Comparison of ENCODE assay signal across 1 cellular context in the genomic region with DNA sequence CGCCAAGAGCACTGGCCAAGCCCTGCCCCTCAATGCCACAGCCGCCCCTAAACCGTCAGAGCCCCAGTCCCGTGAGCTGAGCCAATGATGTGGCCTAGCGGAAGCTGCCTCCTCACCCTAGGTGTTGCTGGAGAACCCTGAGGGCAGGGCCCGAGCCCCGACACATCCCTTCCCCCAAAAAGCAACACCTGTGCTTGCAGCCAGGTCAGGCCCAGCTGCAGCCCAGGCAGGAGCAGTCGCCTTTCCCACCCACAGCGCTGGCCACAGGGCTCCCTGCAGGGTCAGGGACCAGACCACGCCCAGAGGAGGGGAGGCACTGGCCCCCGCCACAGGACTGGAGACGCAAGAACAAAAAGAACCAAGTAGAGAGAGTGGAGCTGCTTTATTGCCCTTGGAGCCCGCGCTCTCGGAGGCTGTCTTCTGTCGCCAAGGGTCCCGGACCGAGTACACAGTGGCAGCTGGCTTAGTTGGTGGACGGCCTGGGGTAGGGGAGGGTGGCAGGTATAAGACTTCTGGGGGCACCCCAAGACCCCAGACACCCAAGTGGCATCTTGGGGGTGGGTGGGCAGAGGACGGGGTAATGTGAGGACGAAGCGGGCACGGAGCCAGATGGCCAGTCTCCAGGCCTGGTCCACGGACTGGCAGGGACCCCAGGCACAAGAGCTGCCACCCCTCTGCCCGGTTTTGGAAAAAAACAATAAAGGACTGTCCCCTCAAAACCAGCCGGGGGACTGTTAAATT.
TF ChIP-seq lines count a peak whose summit lies in the region.

No MANE protein-coding gene starts in this region.

TF ChIP-seq in GM12878, 131 proteins besides CTCF, POLR2A, EP300 and RAD21 (continues in another document):
- TF ChIP-seq SMAD5 (IDR thresholded peaks at IDR 0.05; ENCODE audit: low read depth) (peak; percentile 45), CHD1 (IDR thresholded peaks at IDR 0.05; ENCODE audit: low read depth, low read length) (no peak), ZBTB11 (CRISPR knock-in tag; IDR thresholded peaks at IDR 0.05) (no peak), TBL1XR1 (IDR thresholded peaks at IDR 0.05; ENCODE audit: low read depth, low read length) (no peak), DPF2 (IDR thresholded peaks at IDR 0.05) (no peak), KAT2A (conservative IDR thresholded peaks at IDR 0.05; ENCODE audit: control insufficient read depth, low read depth, low read length) (no peak), ZBED1 (IDR thresholded peaks at IDR 0.05; ENCODE audit: borderline replicate concordance) (0 out of 2 replicates have a peak, but pooled peaks have one; percentile 39), SIX5 (IDR thresholded peaks at IDR 0.05; ENCODE audit: low read depth, low read length, severe bottlenecking) (no peak), SMAD1 (IDR thresholded peaks at IDR 0.05; ENCODE audit: low read depth, partially characterized antibody) (no peak), SRF (IDR thresholded peaks at IDR 0.05; ENCODE audit: low read depth in 2 of 2, low read length in 2 of 2) (no peak), TCF3 (IDR thresholded peaks at IDR 0.05; ENCODE audit: borderline replicate concordance, insufficient read depth, low read depth, low read length) (no peak; the same call in 1 of the 2 replicates), ZNF207 (IDR thresholded peaks at IDR 0.05; ENCODE audit: borderline replicate concordance) (no peak), HDAC2 (IDR thresholded peaks at IDR 0.05) (no peak), SUPT20H (IDR thresholded peaks at IDR 0.05; ENCODE audit: borderline replicate concordance, control insufficient read depth, low read depth, low read length) (no peak), FOXM1 (IDR thresholded peaks at IDR 0.05; ENCODE audit: low read depth, low read length) (no peak), HCFC1 (IDR thresholded peaks at IDR 0.05; ENCODE audit: low read length) (no peak), BHLHE40 (IDR thresholded peaks at IDR 0.05; ENCODE audit: borderline replicate concordance in 1 of 2, low read depth in 2 of 2, low read length in 1 of 2) (0 out of 4 replicates have a peak, but pooled peaks of 1 of the 2 experiments have one; percentile 19), BCLAF1 (IDR thresholded peaks at IDR 0.05) (no peak), ESRRA (IDR thresholded peaks at IDR 0.05; ENCODE audit: low read length) (no peak), ETV6 (conservative IDR thresholded peaks at IDR 0.05 in 1 of 2, IDR thresholded peaks at IDR 0.05 in 1 of 2; ENCODE audit: borderline replicate concordance in 1 of 2, low read depth in 1 of 2) (no peak), NFXL1 (IDR thresholded peaks at IDR 0.05; ENCODE audit: borderline replicate concordance) (no peak), ZNF217 (IDR thresholded peaks at IDR 0.05) (no peak), ZSCAN29 (IDR thresholded peaks at IDR 0.05) (no peak), STAT3 (IDR thresholded peaks at IDR 0.05; ENCODE audit: low read depth, low read length) (no peak), CUX1 (IDR thresholded peaks at IDR 0.05; ENCODE audit: insufficient replicate concordance, low read depth, low read length) (no peak), SPI1 (IDR thresholded peaks at IDR 0.05; ENCODE audit: borderline replicate concordance, insufficient read depth, low read depth, low read length) (no peak), RBBP5 (conservative IDR thresholded peaks at IDR 0.05) (no peak), CBFB (IDR thresholded peaks at IDR 0.05; ENCODE audit: low read depth) (0 out of 2 replicates have a peak, but pooled peaks have one; percentile 18), TCF12 (IDR thresholded peaks at IDR 0.05; ENCODE audit: low read depth, low read length) (0 out of 2 replicates have a peak, but pooled peaks have one; percentile 22), POLR2AphosphoS5 (IDR thresholded peaks at IDR 0.05; ENCODE audit: low read length) (peak; percentile 62), SREBF1 (IDR thresholded peaks at IDR 0.05; ENCODE audit: low read length) (no peak), MEF2A (IDR thresholded peaks at IDR 0.05; ENCODE audit: insufficient read depth, low read depth, low read length) (0 out of 2 replicates have a peak, but pooled peaks have one; percentile 4), BACH1 (IDR thresholded peaks at IDR 0.05; ENCODE audit: borderline replicate concordance) (no peak), BRCA1 (IDR thresholded peaks at IDR 0.05; ENCODE audit: low read depth, low read length) (no peak), TAF1 (IDR thresholded peaks at IDR 0.05; ENCODE audit: borderline replicate concordance, low read depth, low read length) (peak; percentile 26; the same call in 1 of the 2 replicates), POLR2AphosphoS2 (IDR thresholded peaks at IDR 0.05; ENCODE audit: low read depth, low read length) (peak; percentile 80; the same call in 1 of the 2 replicates), IKZF1 (conservative IDR thresholded peaks at IDR 0.05) (no peak)
- TF ChIP-seq, protein P1, sequence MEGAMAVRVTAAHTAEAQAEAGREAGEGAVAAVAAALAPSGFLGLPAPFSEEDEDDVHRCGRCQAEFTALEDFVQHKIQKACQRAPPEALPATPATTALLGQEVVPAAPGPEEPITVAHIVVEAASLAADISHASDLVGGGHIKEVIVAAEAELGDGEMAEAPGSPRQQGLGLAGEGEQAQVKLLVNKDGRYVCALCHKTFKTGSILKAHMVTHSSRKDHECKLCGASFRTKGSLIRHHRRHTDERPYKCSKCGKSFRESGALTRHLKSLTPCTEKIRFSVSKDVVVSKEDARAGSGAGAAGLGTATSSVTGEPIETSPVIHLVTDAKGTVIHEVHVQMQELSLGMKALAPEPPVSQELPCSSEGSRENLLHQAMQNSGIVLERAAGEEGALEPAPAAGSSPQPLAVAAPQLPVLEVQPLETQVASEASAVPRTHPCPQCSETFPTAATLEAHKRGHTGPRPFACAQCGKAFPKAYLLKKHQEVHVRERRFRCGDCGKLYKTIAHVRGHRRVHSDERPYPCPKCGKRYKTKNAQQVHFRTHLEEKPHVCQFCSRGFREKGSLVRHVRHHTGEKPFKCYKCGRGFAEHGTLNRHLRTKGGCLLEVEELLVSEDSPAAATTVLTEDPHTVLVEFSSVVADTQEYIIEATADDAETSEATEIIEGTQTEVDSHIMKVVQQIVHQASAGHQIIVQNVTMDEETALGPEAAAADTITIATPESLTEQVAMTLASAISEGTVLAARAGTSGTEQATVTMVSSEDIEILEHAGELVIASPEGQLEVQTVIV (IDR thresholded peaks at IDR 0.05; ENCODE audit: borderline replicate concordance, partially characterized antibody) = no peak
- TF ChIP-seq, protein P2, sequence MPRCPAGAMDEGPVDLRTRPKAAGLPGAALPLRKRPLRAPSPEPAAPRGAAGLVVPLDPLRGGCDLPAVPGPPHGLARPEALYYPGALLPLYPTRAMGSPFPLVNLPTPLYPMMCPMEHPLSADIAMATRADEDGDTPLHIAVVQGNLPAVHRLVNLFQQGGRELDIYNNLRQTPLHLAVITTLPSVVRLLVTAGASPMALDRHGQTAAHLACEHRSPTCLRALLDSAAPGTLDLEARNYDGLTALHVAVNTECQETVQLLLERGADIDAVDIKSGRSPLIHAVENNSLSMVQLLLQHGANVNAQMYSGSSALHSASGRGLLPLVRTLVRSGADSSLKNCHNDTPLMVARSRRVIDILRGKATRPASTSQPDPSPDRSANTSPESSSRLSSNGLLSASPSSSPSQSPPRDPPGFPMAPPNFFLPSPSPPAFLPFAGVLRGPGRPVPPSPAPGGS (IDR thresholded peaks at IDR 0.05; ENCODE audit: borderline replicate concordance, insufficient read depth, low read depth, low read length, poor library complexity, severe bottlenecking) = peak; percentile 11
- TF ChIP-seq, protein P3, sequence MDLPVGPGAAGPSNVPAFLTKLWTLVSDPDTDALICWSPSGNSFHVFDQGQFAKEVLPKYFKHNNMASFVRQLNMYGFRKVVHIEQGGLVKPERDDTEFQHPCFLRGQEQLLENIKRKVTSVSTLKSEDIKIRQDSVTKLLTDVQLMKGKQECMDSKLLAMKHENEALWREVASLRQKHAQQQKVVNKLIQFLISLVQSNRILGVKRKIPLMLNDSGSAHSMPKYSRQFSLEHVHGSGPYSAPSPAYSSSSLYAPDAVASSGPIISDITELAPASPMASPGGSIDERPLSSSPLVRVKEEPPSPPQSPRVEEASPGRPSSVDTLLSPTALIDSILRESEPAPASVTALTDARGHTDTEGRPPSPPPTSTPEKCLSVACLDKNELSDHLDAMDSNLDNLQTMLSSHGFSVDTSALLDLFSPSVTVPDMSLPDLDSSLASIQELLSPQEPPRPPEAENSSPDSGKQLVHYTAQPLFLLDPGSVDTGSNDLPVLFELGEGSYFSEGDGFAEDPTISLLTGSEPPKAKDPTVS (IDR thresholded peaks at IDR 0.05; ENCODE audit: low read depth, low read length) = no peak
- TF ChIP-seq, protein P4, sequence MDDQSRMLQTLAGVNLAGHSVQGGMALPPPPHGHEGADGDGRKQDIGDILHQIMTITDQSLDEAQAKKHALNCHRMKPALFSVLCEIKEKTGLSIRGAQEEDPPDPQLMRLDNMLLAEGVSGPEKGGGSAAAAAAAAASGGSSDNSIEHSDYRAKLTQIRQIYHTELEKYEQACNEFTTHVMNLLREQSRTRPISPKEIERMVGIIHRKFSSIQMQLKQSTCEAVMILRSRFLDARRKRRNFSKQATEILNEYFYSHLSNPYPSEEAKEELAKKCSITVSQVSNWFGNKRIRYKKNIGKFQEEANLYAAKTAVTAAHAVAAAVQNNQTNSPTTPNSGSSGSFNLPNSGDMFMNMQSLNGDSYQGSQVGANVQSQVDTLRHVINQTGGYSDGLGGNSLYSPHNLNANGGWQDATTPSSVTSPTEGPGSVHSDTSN (IDR thresholded peaks at IDR 0.05; ENCODE audit: insufficient replicate concordance, low read depth, low read length) = no peak
